ENCODE assay signal across 9 cellular contexts in the genomic region with DNA sequence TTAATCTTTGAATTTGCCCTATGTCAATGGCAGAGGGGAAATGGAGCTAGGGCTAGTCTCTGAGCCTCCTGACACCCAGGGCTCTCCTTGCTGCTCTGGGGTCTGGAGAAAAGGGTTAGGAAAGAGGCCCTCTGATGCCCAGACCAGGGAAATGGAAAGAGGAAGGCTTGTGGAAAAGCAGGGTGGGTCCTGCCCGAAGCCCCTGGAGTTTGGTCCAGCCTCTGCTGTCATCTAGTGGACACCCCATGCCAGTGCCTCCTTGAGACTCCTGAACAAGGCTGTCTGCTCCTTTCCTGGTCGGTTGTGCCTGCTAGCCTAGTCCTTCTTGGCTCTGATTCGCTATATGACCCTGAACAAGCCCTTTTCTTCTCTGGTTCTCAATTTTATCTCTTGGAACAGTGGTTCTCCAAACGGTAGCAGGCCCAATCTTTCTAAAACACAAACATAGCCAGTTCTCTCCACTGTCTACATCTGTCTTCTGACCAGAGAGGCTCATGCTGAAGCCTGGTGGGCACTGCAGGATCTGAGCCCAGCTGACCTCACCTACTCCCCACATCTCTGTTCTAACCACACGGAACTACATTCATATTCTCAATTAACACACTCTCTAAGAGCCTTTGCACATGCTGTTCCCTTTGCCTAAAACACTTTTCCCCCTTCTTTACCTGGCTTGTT. TPM values are rescaled to one million over a fixed set of nuclear protein-coding genes. Genes with fewer than 3 reads are reported as not detected.
DNase-seq lines count a peak whose midpoint lies in the region; ATAC-seq, FAIRE-seq and TF ChIP-seq lines count a peak whose summit lies in the region.
"Had no signal": no experiment of that assay in that cellular context is flagged by ENCODE, and none has a peak within 500 bp of the region (broad histone marks: within the 10 kb centered on the region; RNA-seq: fewer than 3 reads in every experiment).

No MANE protein-coding gene starts in this region.

- peak overlapping the region; percentile 24; the same call in 1 of the 2 replicates for H3K9ac ChIP-seq in IMR-90 (ENCODE audit: low read depth, low read length)
- no peak overlapping the region for H3K9ac ChIP-seq in OCI-LY1 (ENCODE audit: low read length)

- in situ Hi-C loops in IMR-90 (cut with MboI; ENCODE audit: low sequenced_read_pairs): loop anchor here (5.0 kb wide), 2 partner anchors 37 to 202 kb away; no protein-coding TSS in a partner anchor

- H3K36me3 ChIP-seq in IMR-90 (ENCODE audit: control insufficient read depth, insufficient read depth, low read length) (no peaks in the 10 kb centered on the region), OCI-LY1 (ENCODE audit: insufficient read depth, low read length) (no peaks in the 10 kb centered on the region), adrenal gland (replicated peaks in 1 of 2) (no peaks in the 10 kb centered on the region), cardiac muscle cell (no peaks in the 10 kb centered on the region), pancreas (no peaks in the 10 kb centered on the region)

- H3K23ac ChIP-seq in IMR-90 (ENCODE audit: low read depth, low read length): no peak overlapping the region

- H4K8ac ChIP-seq in IMR-90 (ENCODE audit: low read depth in 2 of 2, low read length in 2 of 2): peak overlapping the region; percentile 65

- H3F3A ChIP-seq in OCI-LY1 (ENCODE audit: insufficient read depth, low read length): no peaks in the 10 kb centered on the region

- H3K4me3 ChIP-seq in IMR-90 (ENCODE audit: insufficient read depth, low read depth, low read length) (no peak overlapping the region), OCI-LY1 (ENCODE audit: low read depth, low read length, poor library complexity, severe bottlenecking) (no peak overlapping the region), adrenal gland (no peak overlapping the region), cardiac muscle cell (no peak overlapping the region), pancreas (no peak overlapping the region)
- H3K4me3 ChIP-seq: SK-N-MC had no signal

- no peaks in the 10 kb centered on the region for H4K20me1 ChIP-seq in IMR-90 (ENCODE audit: insufficient read depth, low read length)
- H4K20me1 ChIP-seq in OCI-LY1 (ENCODE audit: insufficient read depth, low read length): no peaks in the 10 kb centered on the region

- FAIRE-seq in pancreas (lab: Jason Lieb, UNC): no peak

- no TSS peak for BruUV-seq in IMR-90 (replicated peaks; lab: Mats Ljungman, UMichigan)

- H3K4me2 ChIP-seq in IMR-90 (ENCODE audit: low read depth, low read length) (no peak overlapping the region), OCI-LY1 (ENCODE audit: low read length) (no peak overlapping the region)

- peak overlapping the region; percentile 65 for H3K4ac ChIP-seq in IMR-90 (ENCODE audit: low read depth, low read length)

- DNase-seq in D341Med (ENCODE audit: low spot score) (peak; percentile 88), IMR-90 (peak; percentile 80), adrenal gland (peak; percentile 63 to 90 (median 83)), cardiac muscle cell (ENCODE audit: low read depth in 1 of 2, low spot score in 1 of 2) (peak; percentile 89), pancreas (peak in 5 of 6 donors; percentile 65 to 84 (median 70))

- H2AFZ ChIP-seq in IMR-90 (replicated peaks; ENCODE audit: low read length, poor library complexity) (peak overlapping the region; percentile 76), OCI-LY1 (ENCODE audit: low read length) (no peak overlapping the region)

- TF ChIP-seq CTCF in IMR-90 (conservative IDR thresholded peaks at IDR 0.05; ENCODE audit: low read depth, low read length): peak; percentile 98
- peak; percentile 92 for TF ChIP-seq CTCF in OCI-LY1 (IDR thresholded peaks at IDR 0.05; ENCODE audit: low read length)
- peak; percentile 79 to 98 (median 94) for TF ChIP-seq CTCF in adrenal gland (IDR thresholded peaks at IDR 0.05)
- peak; percentile 99 for TF ChIP-seq CTCF in cardiac muscle cell (IDR thresholded peaks at IDR 0.05; ENCODE audit: low read depth, low read length)
- peak; percentile 67 to 80 (median 75) for TF ChIP-seq CTCF in pancreas (IDR thresholded peaks at IDR 0.05)

- peak overlapping the region; percentile 60 for H2BK120ac ChIP-seq in IMR-90 (ENCODE audit: low read depth, low read length)

- no peaks in the 10 kb centered on the region for H3K79me1 ChIP-seq in IMR-90 (ENCODE audit: low read depth in 1 of 2, low read length in 2 of 2)

- peak overlapping the region; percentile 51 for H3K14ac ChIP-seq in IMR-90 (replicated peaks; ENCODE audit: low read depth, low read length)

- TF ChIP-seq POLR2A in IMR-90 (IDR thresholded peaks at IDR 0.05; ENCODE audit: low read depth, low read length) (no peak), adrenal gland (IDR thresholded peaks at IDR 0.05) (no peak)

- H3K56ac ChIP-seq in IMR-90 (ENCODE audit: extremely low read depth, insufficient read depth, low read length): no peak overlapping the region

- dilution Hi-C loops in IMR-90 (cut with HindIII; ENCODE audit: low sequenced_read_pairs, unreplicated experiment): no loop called here

- POLR2A ChIA-PET in IMR-90 (lab: Charles Lee; ENCODE audit: unreplicated experiment): no interaction called here

- ATAC-seq in IMR-90 (ENCODE audit: low read depth) (peak; percentile 99), pancreas (peak; percentile 93 to 100 (median 98)), GM21528 (IDR thresholded peaks at IDR 0.05; ENCODE audit: low FRiP score, unreplicated experiment) (no peak), HG03095 (IDR thresholded peaks at IDR 0.05; ENCODE audit: unreplicated experiment) (no peak)

- H2BK20ac ChIP-seq in IMR-90 (ENCODE audit: low read depth, low read length): peak overlapping the region; percentile 73; the same call in 1 of the 2 replicates

- peaks cover 4% of the 10 kb centered on the region; the same call in 1 of the 2 replicates for H3K9me3 ChIP-seq in IMR-90 (ENCODE audit: control insufficient read depth, insufficient read depth, low read length)
- no peaks in the 10 kb centered on the region for H3K9me3 ChIP-seq in OCI-LY1 (ENCODE audit: low read length)
- no peaks in the 10 kb centered on the region for H3K9me3 ChIP-seq in adrenal gland (replicated peaks in 1 of 3)
- no peaks in the 10 kb centered on the region for H3K9me3 ChIP-seq in cardiac muscle cell (ENCODE audit: low read depth)
- no peaks in the 10 kb centered on the region for H3K9me3 ChIP-seq in pancreas

- CTCF ChIA-PET in IMR-90 (lab: Yijun Ruan, JAX): interaction anchor here (0.7 to 2.0 kb wide), 4 partner anchors 10 to 51 kb away, joined by 3 to 12 read pairs (median 3); a partner anchor contains a TSS

- H4K5ac ChIP-seq in IMR-90 (ENCODE audit: low read depth, low read length): peak overlapping the region; percentile 78

- H3K4me1 ChIP-seq in IMR-90 (ENCODE audit: control insufficient read depth, insufficient read depth, low read length) (peaks cover 5% of the 10 kb centered on the region), OCI-LY1 (ENCODE audit: insufficient read depth, low read length, severe bottlenecking) (no peaks in the 10 kb centered on the region), adrenal gland (replicated peaks in 1 of 2) (peaks cover 0 to 9% of the 10 kb centered on the region in 2 donors), cardiac muscle cell (ENCODE audit: low read depth) (no peaks in the 10 kb centered on the region), pancreas (peaks cover 0 to 2% (median 0%) of the 10 kb centered on the region in 3 donors)

- H3K27ac ChIP-seq in IMR-90 (ENCODE audit: insufficient read depth, low read length) (peak overlapping the region; percentile 9; the same call in 1 of the 2 replicates), OCI-LY1 (ENCODE audit: low read depth, low read length, poor library complexity, severe bottlenecking) (no peak overlapping the region), adrenal gland (peak overlapping the region in 2 of 5 donors; percentile 43 to 60), cardiac muscle cell (no peak overlapping the region), pancreas (peak overlapping the region in 1 of 4 donors; percentile 22)
- H3K27ac ChIP-seq: SK-N-MC had no signal

- H2AK5ac ChIP-seq in IMR-90 (ENCODE audit: low read depth, low read length): peak overlapping the region; percentile 57; the same call in 1 of the 2 replicates

- H3K9me2 ChIP-seq in OCI-LY1 (ENCODE audit: low read depth, low read length): no peaks in the 10 kb centered on the region

- H2BK5ac ChIP-seq in IMR-90 (ENCODE audit: low read depth, low read length, poor library complexity, severe bottlenecking): peak overlapping the region; percentile 9

- no peaks in the 10 kb centered on the region for H3K79me2 ChIP-seq in OCI-LY1 (ENCODE audit: insufficient read depth, low read length)

- TF ChIP-seq RAD21 in IMR-90 (IDR thresholded peaks at IDR 0.05; ENCODE audit: low read length): peak; percentile 97

- WGBS in IMR-90 (ENCODE audit: extremely low coverage in 2 of 2, insufficient read length in 1 of 2), 2 experiments: 10% methylated on average over 3 of the region's 5 CpGs; no CpG with 5 or more reads in 1 of the 2 experiments
- 12 to 21% (median 14%) methylated on average over 5 of the region's 5 CpGs for WGBS in adrenal gland, 4 donors
- 6 to 10% methylated on average over 5 of the region's 5 CpGs for WGBS in pancreas, 2 donors

- H3K27me3 ChIP-seq in IMR-90 (ENCODE audit: control insufficient read depth, insufficient read depth, low read length): no peaks in the 10 kb centered on the region
- H3K27me3 ChIP-seq in OCI-LY1 (ENCODE audit: insufficient read depth, low read length): no peaks in the 10 kb centered on the region; the same call in 1 of the 2 replicates
- H3K27me3 ChIP-seq in adrenal gland: no peaks in the 10 kb centered on the region
- no peaks in the 10 kb centered on the region for H3K27me3 ChIP-seq in cardiac muscle cell
- no peaks in the 10 kb centered on the region for H3K27me3 ChIP-seq in pancreas

- no peak overlapping the region for H3K18ac ChIP-seq in IMR-90 (ENCODE audit: low read depth, low read length)

- H2BK15ac ChIP-seq in IMR-90 (ENCODE audit: low read depth, low read length): peak overlapping the region; percentile 68; the same call in 2 of the 3 replicates

- H4K91ac ChIP-seq in IMR-90 (ENCODE audit: insufficient read depth, low read depth, low read length): peak overlapping the region; percentile 67

- H3K9me1 ChIP-seq in IMR-90 (ENCODE audit: insufficient read depth, low read length): no peaks in the 10 kb centered on the region

- H2AK9ac ChIP-seq in IMR-90 (replicated peaks; ENCODE audit: low read depth, low read length, poor library complexity): peak overlapping the region; percentile 48

- intact Hi-C loops in IMR-90 (cut with micrococcal nuclease): loop anchor here (1.0 to 5.0 kb wide), 5 partner anchors 42 to 387 kb away; a partner anchor contains a TSS
- intact Hi-C loops in adrenal gland (cut with DNase I): loop anchor here (5.0 to 10.0 kb wide), 5 partner anchors 42 to 207 kb away; a partner anchor contains a TSS
- intact Hi-C loops in pancreas (cut with DNase I): loop anchor here in 1 of 3 donors (5.0 kb wide), 1 partner anchor 42 kb away; a partner anchor contains a TSS

RNA-seq across cellular contexts. Expression of a gene that starts 8.8 kb away (rescaled TPM):
- under 0.01 TPM in 1 of 2 replicates, not detected in the other for total RNA-seq in IMR-90 (2012; rRNA removed)
- polyA plus RNA-seq in IMR-90 (2012; rRNA removed): 0.07 and 0.12 TPM in 2 replicates
- polyA plus RNA-seq in IMR-90 (2012; cell fraction: cytosol; rRNA removed): 0.04 TPM in 1 of 2 replicates, not detected in the other
- 0.09 and 0.11 TPM in 2 replicates for polyA plus RNA-seq in IMR-90 (2012; cell fraction: nucleus; rRNA removed; ENCODE audit: low replicate concordance)
- total RNA-seq in adrenal gland: not detected
- polyA plus RNA-seq in adrenal gland: under 1 TPM in 1 of 3 donors, not detected in 2; 0.09 TPM
- total RNA-seq in cardiac muscle cell: 1.1 and 10.0 TPM in 2 replicates
- polyA plus RNA-seq in cardiac muscle cell: 7.3 TPM in 1 of 2 replicates, not detected in the other
- not detected for total RNA-seq in pancreas
- polyA plus RNA-seq in pancreas: under 1 TPM in 1 of 2 donors, not detected in 1; 0.02 TPM

RNA-seq across cellular contexts. Expression of a gene that starts 10.9 kb away (rescaled TPM):
- total RNA-seq in IMR-90 (2012; rRNA removed) (30.3 and 34.2 TPM in 2 replicates), adrenal gland (10 to 100 TPM; 15.9 to 45.5 (median 36.0) TPM), cardiac muscle cell (20.5 and 26.9 TPM in 2 replicates), pancreas (10 to 100 TPM in 5 of 6 donors, 1 to 10 TPM in 1; 9.5 to 19.6 (median 14.0) TPM)
- polyA plus RNA-seq in IMR-90 (2012; rRNA removed) (33.6 and 38.7 TPM in 2 replicates), adrenal gland (10 to 100 TPM; 16.0 to 41.7 (median 16.4) TPM), cardiac muscle cell (30.1 and 30.3 TPM in 2 replicates), pancreas (10 to 100 TPM in 1 of 2 donors, 1 to 10 TPM in 1; 9.4 to 18.9 TPM)
- 19.1 and 21.5 TPM in 2 replicates for polyA plus RNA-seq in IMR-90 (2012; cell fraction: cytosol; rRNA removed)
- 16.0 and 45.2 TPM in 2 replicates for polyA plus RNA-seq in IMR-90 (2012; cell fraction: nucleus; rRNA removed; ENCODE audit: low replicate concordance)

RNA-seq across cellular contexts. Expression of a gene that starts 26.3 kb away (rescaled TPM):
- total RNA-seq in IMR-90 (2012; rRNA removed) (0.28 and 0.36 TPM in 2 replicates), adrenal gland (1 to 10 TPM in 7 of 8 donors, under 1 TPM in 1; 0.48 to 8.1 (median 2.5) TPM), cardiac muscle cell (19.8 and 25.9 TPM in 2 replicates), pancreas (10 to 100 TPM in 2 of 6 donors, 1 to 10 TPM in 4; 4.5 to 12.7 (median 8.2) TPM)
- polyA plus RNA-seq in IMR-90 (2012; rRNA removed) (2.0 and 2.2 TPM in 2 replicates), adrenal gland (1 to 10 TPM in 2 of 3 donors, under 1 TPM in 1; 0.48 to 5.8 (median 2.1) TPM), cardiac muscle cell (21.9 and 26.0 TPM in 2 replicates), pancreas (10 to 100 TPM; 23.0 to 25.0 TPM)
- 0.41 and 2.1 TPM in 2 replicates for polyA plus RNA-seq in IMR-90 (2012; cell fraction: cytosol; rRNA removed)
- polyA plus RNA-seq in IMR-90 (2012; cell fraction: nucleus; rRNA removed; ENCODE audit: low replicate concordance): 9.6 and 20.2 TPM in 2 replicates

RNA-seq across cellular contexts. Expression of a gene that starts 41.7 kb away (rescaled TPM):
- total RNA-seq in IMR-90 (2012; rRNA removed): 36.1 and 46.2 TPM in 2 replicates
- polyA plus RNA-seq in IMR-90 (2012; rRNA removed): 270 and 369 TPM in 2 replicates
- polyA plus RNA-seq in IMR-90 (2012; cell fraction: cytosol; rRNA removed): 662 and 853 TPM in 2 replicates
- 256 and 316 TPM in 2 replicates for polyA plus RNA-seq in IMR-90 (2012; cell fraction: nucleus; rRNA removed; ENCODE audit: low replicate concordance)
- total RNA-seq in adrenal gland: 100 to 1,000 TPM in 6 of 8 donors, 10 to 100 TPM in 2; 73.4 to 546 (median 161) TPM
- polyA plus RNA-seq in adrenal gland: 100 to 1,000 TPM in 2 of 3 donors, 10 to 100 TPM in 1; 22.9 to 208 (median 134) TPM
- total RNA-seq in cardiac muscle cell: 88.8 and 111 TPM in 2 replicates
- 84.0 and 97.4 TPM in 2 replicates for polyA plus RNA-seq in cardiac muscle cell
- 10 to 100 TPM; 46.1 to 62.4 (median 54.4) TPM for total RNA-seq in pancreas
- polyA plus RNA-seq in pancreas: 100 to 1,000 TPM; 118 TPM

Comparison
In these comparisons a context has a peak if more than half of its experiments do, and no peak if none do; other contexts are left out.
1. ATAC-seq: peak in IMR-90 (single experiment) and pancreas (4 of 4); none in GM21528 (single experiment) and HG03095 (single experiment).
2. Peak in every context shown above with its lines, with median percentiles within 50 percentile points of each other: DNase-seq and CTCF ChIP-seq.